In the genomic region with DNA sequence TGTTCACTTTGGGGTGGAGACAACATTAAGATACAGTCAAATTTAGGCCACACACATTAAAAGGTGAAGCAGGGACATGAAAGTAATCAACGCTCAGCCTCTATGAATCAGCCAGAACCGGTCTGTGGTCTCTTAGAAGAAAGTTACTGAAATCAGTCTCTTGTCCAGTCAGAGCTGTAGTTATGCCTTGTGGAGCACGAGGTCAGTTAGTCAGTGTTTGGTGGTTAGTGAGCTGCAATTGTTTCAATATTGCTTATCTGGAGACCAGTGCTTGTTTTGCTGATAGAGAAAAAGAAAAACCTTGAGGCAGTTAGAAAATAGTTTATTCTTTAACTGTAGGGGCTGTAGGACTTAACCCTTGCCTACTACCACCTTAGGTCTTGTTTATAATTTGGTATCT, we compare ENCODE assay signal across 8 cellular contexts.
A peak's percentile ranks its signal among the peaks of the same experiment; 100 is the strongest.
DNase-seq lines count a peak whose midpoint lies in the region; ATAC-seq and TF ChIP-seq lines count a peak whose summit lies in the region.

No MANE protein-coding gene starts in this region.

- peak; percentile 98 for ATAC-seq in GM18907 (IDR thresholded peaks at IDR 0.05; ENCODE audit: unreplicated experiment)
- peak; percentile 93 for ATAC-seq in HG02759 (IDR thresholded peaks at IDR 0.05; ENCODE audit: unreplicated experiment)

- WGBS in suprapubic skin, result 38% methylated on average over 3 of the region's 3 CpGs

- no peak overlapping the region for H3K4me3 Mint-ChIP-seq in activated T-helper 2 cell treated with anti-CD3 and anti-CD28 coated beads, Interferon-gamma antibody, Interleukin-2, Interleukin-4, amounts not matched to agents 10 μg/mL and 5 μg/mL and 100 μg/mL, durations not matched to agents 14 hours and 24 hours and 36 hours (ENCODE audit: low read depth)

- no peak overlapping the region for H3K27ac ChIP-seq in RWPE1
- H3K27ac ChIP-seq in osteoblast (ENCODE audit: low read depth, low read length), result no peak overlapping the region
- no peak overlapping the region for H3K27ac ChIP-seq in suprapubic skin

- H3K27me3 ChIP-seq in osteoblast (ENCODE audit: insufficient read depth, low read length) (no peaks in the 10 kb centered on the region), suprapubic skin (no peaks in the 10 kb centered on the region)

- H3K36me3 Mint-ChIP-seq in activated T-helper 2 cell treated with anti-CD3 and anti-CD28 coated beads, Interferon-gamma antibody, Interleukin-2, Interleukin-4, amounts not matched to agents 10 μg/mL and 5 μg/mL and 100 μg/mL, durations not matched to agents 14 hours and 24 hours and 36 hours (ENCODE audit: low read depth), result no peaks in the 10 kb centered on the region

- DNase-seq in RWPE1 (ENCODE audit: low spot score), result peak; percentile 55
- DNase-seq in osteoblast (ENCODE audit: insufficient read length, low spot score, missing footprints), result peak; percentile 76
- no peak for DNase-seq in activated T-helper 2 cell treated with anti-CD3 and anti-CD28 coated beads, Interferon-gamma antibody, Interleukin-2, Interleukin-4, amounts not matched to agents 10 μg/mL and 5 μg/mL and 100 μg/mL, durations not matched to agents 14 hours and 24 hours and 36 hours (ENCODE audit: low spot score)
- no peak for DNase-seq in NAMALWA (ENCODE audit: low spot score)
- no peak for DNase-seq in NCI-H1105 (lab: John Stamatoyannopoulos, UW)
- DNase-seq in suprapubic skin (ENCODE audit: low spot score in 2 of 2), result no peak

- H2AFZ ChIP-seq in osteoblast (ENCODE audit: low read length), result no peak overlapping the region

- intact Hi-C loops in activated T-helper 2 cell treated with anti-CD3 and anti-CD28 coated beads, Interferon-gamma antibody, Interleukin-2, Interleukin-4, amounts not matched to agents 10 μg/mL and 5 μg/mL and 100 μg/mL, durations not matched to agents 14 hours and 24 hours and 36 hours (cut with micrococcal nuclease), result no loop called here

- peaks cover 15% of the 10 kb centered on the region for H3K27me3 Mint-ChIP-seq in activated T-helper 2 cell treated with anti-CD3 and anti-CD28 coated beads, Interferon-gamma antibody, Interleukin-2, Interleukin-4, amounts not matched to agents 10 μg/mL and 5 μg/mL and 100 μg/mL, durations not matched to agents 14 hours and 24 hours and 36 hours (ENCODE audit: low read depth)

- no peak overlapping the region for H3K4me3 ChIP-seq in osteoblast (ENCODE audit: insufficient read depth, low read length)
- no peak overlapping the region for H3K4me3 ChIP-seq in suprapubic skin

- CTCF ChIA-PET in RWPE1 (lab: Yijun Ruan, JAX), result interaction anchor here (0.6 to 2.1 kb wide), 11 partner anchors 9 to 442 kb away, joined by 3 to 28 read pairs (median 5); no protein-coding TSS in a partner anchor

- no peaks in the 10 kb centered on the region for H4K20me1 ChIP-seq in osteoblast (ENCODE audit: insufficient read depth, low read length)

- POLR2A ChIA-PET in RWPE1 (lab: Yijun Ruan, JAX; ENCODE audit: low non-redundant PET), result interaction anchor here (0.5 kb wide), 1 partner anchor 80 kb away, joined by 3 read pairs; no protein-coding TSS in a partner anchor

- H3K9me3 ChIP-seq in osteoblast (ENCODE audit: low read depth, low read length), result no peaks in the 10 kb centered on the region
- no peaks in the 10 kb centered on the region for H3K9me3 ChIP-seq in suprapubic skin

- TF ChIP-seq CTCF in RWPE1 (conservative IDR thresholded peaks at IDR 0.05; ENCODE audit: low read depth) (no peak), osteoblast (IDR thresholded peaks at IDR 0.05; ENCODE audit: extremely low read depth, low read depth, low read length) (no peak), suprapubic skin (IDR thresholded peaks at IDR 0.05) (no peak)

- H3K4me2 ChIP-seq in osteoblast (ENCODE audit: insufficient read depth, low read length), result no peak overlapping the region

- H3K27ac Mint-ChIP-seq in activated T-helper 2 cell treated with anti-CD3 and anti-CD28 coated beads, Interferon-gamma antibody, Interleukin-2, Interleukin-4, amounts not matched to agents 10 μg/mL and 5 μg/mL and 100 μg/mL, durations not matched to agents 14 hours and 24 hours and 36 hours, result no peak overlapping the region

- peaks cover 22% of the 10 kb centered on the region for H3K4me1 Mint-ChIP-seq in activated T-helper 2 cell treated with anti-CD3 and anti-CD28 coated beads, Interferon-gamma antibody, Interleukin-2, Interleukin-4, amounts not matched to agents 10 μg/mL and 5 μg/mL and 100 μg/mL, durations not matched to agents 14 hours and 24 hours and 36 hours (ENCODE audit: low read depth)

- H3K4me1 ChIP-seq in osteoblast (ENCODE audit: insufficient read depth, low read length) (peaks cover 10% of the 10 kb centered on the region), suprapubic skin (peaks cover 17% of the 10 kb centered on the region)

- H3K79me2 ChIP-seq in osteoblast (ENCODE audit: insufficient read depth, low read length), result no peaks in the 10 kb centered on the region

- H3K9me3 Mint-ChIP-seq in activated T-helper 2 cell treated with anti-CD3 and anti-CD28 coated beads, Interferon-gamma antibody, Interleukin-2, Interleukin-4, amounts not matched to agents 10 μg/mL and 5 μg/mL and 100 μg/mL, durations not matched to agents 14 hours and 24 hours and 36 hours, result no peaks in the 10 kb centered on the region

- no peak for TF ChIP-seq EP300 in suprapubic skin (IDR thresholded peaks at IDR 0.05)

- TF ChIP-seq POLR2A in suprapubic skin (IDR thresholded peaks at IDR 0.05), result no peak

- no peaks in the 10 kb centered on the region for H3K36me3 ChIP-seq in osteoblast (ENCODE audit: insufficient read depth, low read length)
- H3K36me3 ChIP-seq in suprapubic skin, result no peaks in the 10 kb centered on the region

Comparison
In these comparisons a context has a peak if more than half of its experiments do, and no peak if none do; other contexts are left out.
1. DNase-seq: peak in RWPE1 (single experiment) and osteoblast (single experiment); none in activated T-helper 2 cell treated with anti-CD3 and anti-CD28 coated beads, Interferon-gamma antibody, Interleukin-2, Interleukin-4, amounts not matched to agents 10 μg/mL and 5 μg/mL and 100 μg/mL, durations not matched to agents 14 hours and 24 hours and 36 hours (single experiment), NAMALWA (single experiment), NCI-H1105 (single experiment) and suprapubic skin (0 of 2).